1 cellular context compared by ENCODE assay signal in the genomic region with DNA sequence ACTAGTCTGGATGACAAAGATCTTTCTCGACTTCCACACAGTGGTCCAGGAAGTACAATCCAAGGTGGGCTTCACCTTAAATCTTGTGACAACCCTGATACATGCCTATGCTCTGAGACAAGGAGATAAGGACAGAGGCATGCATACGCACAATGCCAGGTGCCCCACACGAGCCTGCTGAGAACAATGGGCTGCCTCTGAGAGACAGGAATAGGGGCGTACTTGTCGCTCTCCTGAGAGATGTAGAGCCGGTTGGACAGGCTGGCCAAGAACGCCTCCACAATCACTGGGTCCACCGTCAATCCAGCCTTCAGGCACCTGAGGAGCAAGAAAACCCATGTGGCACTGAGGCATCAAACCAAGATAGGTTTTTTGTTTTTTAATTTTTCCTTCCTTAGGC.
TF ChIP-seq lines count a peak whose summit lies in the region.

No MANE protein-coding gene starts in this region.

TF ChIP-seq in K562, 482 proteins besides CTCF, POLR2A, EP300 and RAD21:
- TF ChIP-seq, protein P1, sequence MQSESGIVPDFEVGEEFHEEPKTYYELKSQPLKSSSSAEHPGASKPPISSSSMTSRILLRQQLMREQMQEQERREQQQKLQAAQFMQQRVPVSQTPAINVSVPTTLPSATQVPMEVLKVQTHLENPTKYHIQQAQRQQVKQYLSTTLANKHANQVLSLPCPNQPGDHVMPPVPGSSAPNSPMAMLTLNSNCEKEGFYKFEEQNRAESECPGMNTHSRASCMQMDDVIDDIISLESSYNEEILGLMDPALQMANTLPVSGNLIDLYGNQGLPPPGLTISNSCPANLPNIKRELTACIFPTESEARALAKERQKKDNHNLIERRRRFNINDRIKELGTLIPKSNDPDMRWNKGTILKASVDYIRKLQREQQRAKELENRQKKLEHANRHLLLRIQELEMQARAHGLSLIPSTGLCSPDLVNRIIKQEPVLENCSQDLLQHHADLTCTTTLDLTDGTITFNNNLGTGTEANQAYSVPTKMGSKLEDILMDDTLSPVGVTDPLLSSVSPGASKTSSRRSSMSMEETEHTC (IDR thresholded peaks at IDR 0.05): no peak
- TF ChIP-seq, protein P2, sequence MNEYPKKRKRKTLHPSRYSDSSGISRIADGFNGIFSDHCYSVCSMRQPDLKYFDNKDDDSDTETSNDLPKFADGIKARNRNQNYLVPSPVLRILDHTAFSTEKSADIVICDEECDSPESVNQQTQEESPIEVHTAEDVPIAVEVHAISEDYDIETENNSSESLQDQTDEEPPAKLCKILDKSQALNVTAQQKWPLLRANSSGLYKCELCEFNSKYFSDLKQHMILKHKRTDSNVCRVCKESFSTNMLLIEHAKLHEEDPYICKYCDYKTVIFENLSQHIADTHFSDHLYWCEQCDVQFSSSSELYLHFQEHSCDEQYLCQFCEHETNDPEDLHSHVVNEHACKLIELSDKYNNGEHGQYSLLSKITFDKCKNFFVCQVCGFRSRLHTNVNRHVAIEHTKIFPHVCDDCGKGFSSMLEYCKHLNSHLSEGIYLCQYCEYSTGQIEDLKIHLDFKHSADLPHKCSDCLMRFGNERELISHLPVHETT (CRISPR knock-in tag; conservative IDR thresholded peaks at IDR 0.05 in 1 of 2, IDR thresholded peaks at IDR 0.05 in 1 of 2): no peak
- no peak for TF ChIP-seq NUFIP1 (IDR thresholded peaks at IDR 0.05; ENCODE audit: partially characterized antibody)
- no peak for TF ChIP-seq HOXB6 (CRISPR knock-in tag; IDR thresholded peaks at IDR 0.05; ENCODE audit: borderline replicate concordance)
- no peak for TF ChIP-seq ESRRB (CRISPR knock-in tag; IDR thresholded peaks at IDR 0.05; ENCODE audit: borderline replicate concordance)
- no peak for TF ChIP-seq CBX1 (IDR thresholded peaks at IDR 0.05; ENCODE audit: low read depth)
- TF ChIP-seq ZNF140 (CRISPR knock-in tag; IDR thresholded peaks at IDR 0.05): no peak
- no peak for TF ChIP-seq ZNF766 (CRISPR knock-in tag; conservative IDR thresholded peaks at IDR 0.05)
- peak; percentile 40 for TF ChIP-seq WHSC1 (IDR thresholded peaks at IDR 0.05; ENCODE audit: low read length)
- TF ChIP-seq ERF (CRISPR knock-in tag; IDR thresholded peaks at IDR 0.05): no peak
- 0 out of 2 replicates have a peak, but pooled peaks have one; percentile 3 for TF ChIP-seq STAG1 (CRISPR knock-in tag; IDR thresholded peaks at IDR 0.05; ENCODE audit: borderline replicate concordance)
- TF ChIP-seq THRAP3 (IDR thresholded peaks at IDR 0.05; ENCODE audit: borderline replicate concordance): no peak
- TF ChIP-seq OTX1 (CRISPR knock-in tag; IDR thresholded peaks at IDR 0.05): no peak
- no peak for TF ChIP-seq CEBPG (CRISPR knock-in tag; IDR thresholded peaks at IDR 0.05)
- no peak for TF ChIP-seq CEBPG (tag; conservative IDR thresholded peaks at IDR 0.05 in 1 of 2, IDR thresholded peaks at IDR 0.05 in 1 of 2)
- TF ChIP-seq CBX5 (IDR thresholded peaks at IDR 0.05; ENCODE audit: borderline replicate concordance, low read depth): no peak
- no peak for TF ChIP-seq SREBF1 (IDR thresholded peaks at IDR 0.05; ENCODE audit: borderline replicate concordance, low read depth, low read length)
